ENCODE assay signal across 8 cellular contexts in the genomic region with DNA sequence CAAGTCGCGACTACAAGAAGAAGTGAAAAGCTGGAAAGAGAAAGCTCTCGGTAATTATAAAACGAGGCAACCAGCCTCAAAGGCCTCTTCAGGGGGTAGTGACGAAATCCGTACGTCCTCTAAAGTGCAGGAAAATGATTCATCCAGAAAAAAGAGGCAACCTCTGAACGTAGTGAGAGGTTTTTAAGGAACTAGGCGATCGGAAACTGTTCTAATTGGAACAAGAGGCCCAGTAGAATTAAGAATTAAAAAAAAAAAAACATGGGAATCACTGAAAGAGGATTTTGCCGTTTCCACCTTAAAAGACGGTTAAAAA. TPM values are rescaled to one million over a fixed set of nuclear protein-coding genes. Genes with fewer than 3 reads are reported as not detected.
DNase-seq lines count a peak whose midpoint lies in the region; ATAC-seq, FAIRE-seq and TF ChIP-seq lines count a peak whose summit lies in the region.

No MANE protein-coding gene starts in this region.

- no peaks in the 10 kb centered on the region for H3K27me3 Mint-ChIP-seq in activated T-cell treated with anti-CD3 and anti-CD28 coated beads, Interleukin-2, amount 50 U/mL, for 4 hours (ENCODE audit: low read depth)
- no peaks in the 10 kb centered on the region for H3K27me3 Mint-ChIP-seq in T-helper 1 cell treated with Interleukin-12 subunit alpha and Interleukin-12 subunit beta and Interleukin-4 antibody, amounts not matched to agents 30 μg/mL and 1 μg/mL, for 36 hours (ENCODE audit: low read depth)

- no peak for FAIRE-seq in pancreas (lab: Jason Lieb, UNC)

- no peaks in the 10 kb centered on the region for H3K27me3 ChIP-seq in pancreas

- no peak for TF ChIP-seq CTCF in pancreas (IDR thresholded peaks at IDR 0.05)

- H3K9me3 ChIP-seq in pancreas, result no peaks in the 10 kb centered on the region

- peak overlapping the region; percentile 90 to 97 (median 96) for H3K27ac ChIP-seq in pancreas

- no peak for ATAC-seq in activated T-cell treated with anti-CD3 and anti-CD28 coated beads, Interleukin-2, amount 50 U/mL, for 4 hours
- ATAC-seq in pancreas, result peak in 1 of 4 donors; percentile 23
- ATAC-seq in HG03354 (IDR thresholded peaks at IDR 0.05; ENCODE audit: poor library complexity, severe bottlenecking, unreplicated experiment), result no peak
- ATAC-seq in esophagus mucosa, result no peak

- peaks cover 40% of the 10 kb centered on the region for H3K36me3 Mint-ChIP-seq in activated T-cell treated with anti-CD3 and anti-CD28 coated beads, Interleukin-2, amount 50 U/mL, for 4 hours (ENCODE audit: insufficient read depth)
- peaks cover 30% of the 10 kb centered on the region for H3K36me3 Mint-ChIP-seq in T-helper 1 cell treated with Interleukin-12 subunit alpha and Interleukin-12 subunit beta and Interleukin-4 antibody, amounts not matched to agents 30 μg/mL and 1 μg/mL, for 36 hours (ENCODE audit: low read depth)

- peak overlapping the region; percentile 99 for H3K4me3 Mint-ChIP-seq in activated T-cell treated with anti-CD3 and anti-CD28 coated beads, Interleukin-2, amount 50 U/mL, for 4 hours
- peak overlapping the region; percentile 95 for H3K4me3 Mint-ChIP-seq in T-helper 1 cell treated with Interleukin-12 subunit alpha and Interleukin-12 subunit beta and Interleukin-4 antibody, amounts not matched to agents 30 μg/mL and 1 μg/mL, for 36 hours

- intact Hi-C loops in pancreas (cut with DNase I), result no loop called here

- no peak for DNase-seq in activated T-cell treated with anti-CD3 and anti-CD28 coated beads, Interleukin-2, amount 50 U/mL, for 4 hours
- DNase-seq in activated T-cell treated with anti-CD3 and anti-CD28 coated beads, Interleukin-2, amount 50 U/mL, for 1 hour, result no peak
- peak; percentile 78 for DNase-seq in fibroblast of gingiva (ENCODE audit: low read depth)
- no peak for DNase-seq in pancreas
- no peak for DNase-seq in NCI-H1436 treated with DMSO at 0.1 percent for 48 hours (lab: John Stamatoyannopoulos, UW)

- peak overlapping the region; percentile 65 to 97 (median 86) for H3K4me3 ChIP-seq in pancreas

- H3K9me3 Mint-ChIP-seq in activated T-cell treated with anti-CD3 and anti-CD28 coated beads, Interleukin-2, amount 50 U/mL, for 4 hours, result no peaks in the 10 kb centered on the region
- no peaks in the 10 kb centered on the region for H3K9me3 Mint-ChIP-seq in T-helper 1 cell treated with Interleukin-12 subunit alpha and Interleukin-12 subunit beta and Interleukin-4 antibody, amounts not matched to agents 30 μg/mL and 1 μg/mL, for 36 hours

- H3K27ac Mint-ChIP-seq in T-helper 1 cell treated with Interleukin-12 subunit alpha and Interleukin-12 subunit beta and Interleukin-4 antibody, amounts not matched to agents 30 μg/mL and 1 μg/mL, for 36 hours, result peak overlapping the region; percentile 92

- H3K4me1 Mint-ChIP-seq in activated T-cell treated with anti-CD3 and anti-CD28 coated beads, Interleukin-2, amount 50 U/mL, for 4 hours (ENCODE audit: low read depth), result peaks cover 41% of the 10 kb centered on the region
- peaks cover 17% of the 10 kb centered on the region for H3K4me1 Mint-ChIP-seq in T-helper 1 cell treated with Interleukin-12 subunit alpha and Interleukin-12 subunit beta and Interleukin-4 antibody, amounts not matched to agents 30 μg/mL and 1 μg/mL, for 36 hours (ENCODE audit: low read depth)

- peaks cover 12 to 29% (median 14%) of the 10 kb centered on the region in 3 donors for H3K4me1 ChIP-seq in pancreas

- 0 to 1% methylated on average over 12 of the region's 12 CpGs for WGBS in pancreas, 2 donors

- peaks cover 0 to 4% (median 0%) of the 10 kb centered on the region in 3 donors for H3K36me3 ChIP-seq in pancreas

RNA-seq across cellular contexts. Expression of a gene that starts 1.0 kb away (rescaled TPM):
- 100 to 1,000 TPM; 200 to 222 (median 212) TPM for total RNA-seq in activated T-cell treated with anti-CD3 and anti-CD28 coated beads, Interleukin-2, amount 50 U/mL, for 4 hours
- total RNA-seq in pancreas (10 to 100 TPM; 60.5 to 98.1 (median 83.0) TPM), esophagus mucosa (404 TPM)
- polyA plus RNA-seq in pancreas, result 10 to 100 TPM; 23.0 to 41.0 TPM

RNA-seq across cellular contexts. Expression of a gene that starts 31.1 kb away (rescaled TPM):
- under 1 TPM; 0.08 to 0.53 (median 0.52) TPM for total RNA-seq in activated T-cell treated with anti-CD3 and anti-CD28 coated beads, Interleukin-2, amount 50 U/mL, for 4 hours
- total RNA-seq in pancreas (10 to 100 TPM in 1 of 6 donors, 1 to 10 TPM in 5; 7.6 to 13.6 (median 9.7) TPM), esophagus mucosa (23.6 TPM)
- 1 to 10 TPM; 5.7 to 7.8 TPM for polyA plus RNA-seq in pancreas

Comparison
In these comparisons a context has a peak if more than half of its experiments do, and no peak if none do; other contexts are left out.
1. RNA of a gene that starts 31.1 kb away (total RNA-seq): 23.6 TPM in esophagus mucosa (single experiment) and 7.6 to 13.6 TPM in pancreas; 0.08 to 0.53 TPM in activated T-cell treated with anti-CD3 and anti-CD28 coated beads, Interleukin-2, amount 50 U/mL, for 4 hours; every median in the first group is over 4 times any median in the second.